ENCODE assay signal across 8 cellular contexts in genomic region chr2:232523682-232524597, GRCh38. TPM values are rescaled to one million over a fixed set of nuclear protein-coding genes. Genes with fewer than 3 reads are reported as not detected.
DNase-seq lines count a peak whose midpoint lies in the region; ATAC-seq and TF ChIP-seq lines count a peak whose summit lies in the region.

No MANE protein-coding gene starts in this region.

- peak overlapping the region; percentile 49 for H3K4me3 ChIP-seq in HUES64 (ENCODE audit: low read length)
- peak overlapping the region; percentile 13 for H3K4me3 ChIP-seq in fibroblast of the aortic adventitia (ENCODE audit: low read depth, low read length)
- H3K4me3 ChIP-seq in parathyroid adenoma (ENCODE audit: low read depth, low read length): no peak overlapping the region
- peak overlapping the region in 2 of 4 donors; percentile 34 to 55 for H3K4me3 ChIP-seq in esophagus squamous epithelium

- 2% methylated on average over 75 of the region's 75 CpGs for WGBS in HUES64
- WGBS in esophagus squamous epithelium, 2 donors: 20% methylated on average over 5 of the region's 75 CpGs; no CpG with 5 or more reads in 1 of the 2 donors

- no peaks in the 10 kb centered on the region for H3K9me3 ChIP-seq in HUES64 (ENCODE audit: insufficient read depth, low read depth, low read length)
- H3K9me3 ChIP-seq in parathyroid adenoma (ENCODE audit: control insufficient read depth, low read length): no peaks in the 10 kb centered on the region
- H3K9me3 ChIP-seq in esophagus squamous epithelium: no peaks in the 10 kb centered on the region

- intact Hi-C loops in esophagus squamous epithelium (cut with DNase I): loop anchor here (5.0 kb wide), 1 partner anchor 77 kb away; no protein-coding TSS in a partner anchor

- no peak for TF ChIP-seq POLR2A in esophagus squamous epithelium (IDR thresholded peaks at IDR 0.05)

- H2AFZ ChIP-seq in parathyroid adenoma: peak overlapping the region; percentile 38

- no peaks in the 10 kb centered on the region for H3K36me3 ChIP-seq in HUES64 (ENCODE audit: insufficient read depth, low read length)
- no peaks in the 10 kb centered on the region for H3K36me3 ChIP-seq in parathyroid adenoma (ENCODE audit: control insufficient read depth, insufficient read depth, low read length)
- H3K36me3 ChIP-seq in esophagus squamous epithelium: no peaks in the 10 kb centered on the region

- DNase-seq in COLO668 (lab: John Stamatoyannopoulos, UW; ENCODE audit: unreplicated experiment): peak; percentile 40
- DNase-seq in UCSD-AML1 (lab: John Stamatoyannopoulos, UW; ENCODE audit: unreplicated experiment): peak; percentile 52
- DNase-seq in fibroblast of the aortic adventitia (ENCODE audit: low read depth): peak; percentile 14
- DNase-seq in esophagus squamous epithelium (lab: John Stamatoyannopoulos, UW): no peak

- H3K27ac ChIP-seq in HUES64 (ENCODE audit: low read depth, low read length) (no peak overlapping the region), parathyroid adenoma (no peak overlapping the region), esophagus squamous epithelium (no peak overlapping the region)

- H3K4me1 ChIP-seq in HUES64 (ENCODE audit: insufficient read depth, low read length) (peaks cover 3% of the 10 kb centered on the region), parathyroid adenoma (no peaks in the 10 kb centered on the region), esophagus squamous epithelium (peaks cover 17 to 39% (median 26%) of the 10 kb centered on the region in 3 donors)

- H3K9ac ChIP-seq in HUES64 (ENCODE audit: low read depth, low read length): no peak overlapping the region
- H3K9ac ChIP-seq in parathyroid adenoma: no peak overlapping the region

- no peak for ATAC-seq in HG02970 (IDR thresholded peaks at IDR 0.05; ENCODE audit: low FRiP score, unreplicated experiment)
- ATAC-seq in GM21619 (IDR thresholded peaks at IDR 0.05; ENCODE audit: unreplicated experiment): no peak

- no peak for TF ChIP-seq CTCF in fibroblast of the aortic adventitia (IDR thresholded peaks at IDR 0.05; ENCODE audit: insufficient read depth, low read length)
- no peak for TF ChIP-seq CTCF in parathyroid adenoma (IDR thresholded peaks at IDR 0.05)
- no peak for TF ChIP-seq CTCF in esophagus squamous epithelium (IDR thresholded peaks at IDR 0.05)

- peak overlapping the region; percentile 22 for H3K4me2 ChIP-seq in parathyroid adenoma (ENCODE audit: low read length)

- peaks cover 64% of the 10 kb centered on the region for H3K27me3 ChIP-seq in HUES64 (ENCODE audit: insufficient read depth, low read length)
- H3K27me3 ChIP-seq in parathyroid adenoma (ENCODE audit: control insufficient read depth, insufficient read depth, low read length): peaks cover 3% of the 10 kb centered on the region
- peaks cover 19 to 98% (median 23%) of the 10 kb centered on the region in 4 donors for H3K27me3 ChIP-seq in esophagus squamous epithelium

- no peaks in the 10 kb centered on the region for H3K79me2 ChIP-seq in parathyroid adenoma

RNA-seq across cellular contexts. Expression of gene CHRND, which starts 2.0 kb away (rescaled TPM):
- polyA plus RNA-seq in HUES64 (2013, experiment 1 of 2): 0.05 TPM
- 0.19 TPM for polyA plus RNA-seq in HUES64 (2013, experiment 2 of 2)
- total RNA-seq in fibroblast of the aortic adventitia (ENCODE audit: low replicate concordance) (not detected in 2 replicates), esophagus squamous epithelium (not detected)

RNA-seq across cellular contexts. Expression of gene PRSS56, which starts 3.8 kb away (rescaled TPM):
- 0.10 TPM for polyA plus RNA-seq in HUES64 (2013, experiment 1 of 2)
- polyA plus RNA-seq in HUES64 (2013, experiment 2 of 2): not detected
- total RNA-seq in fibroblast of the aortic adventitia (ENCODE audit: low replicate concordance): not detected in 2 replicates
- total RNA-seq in esophagus squamous epithelium: not detected

RNA-seq across cellular contexts. Expression of gene CHRNG, which starts 15.6 kb away (rescaled TPM):
- polyA plus RNA-seq in HUES64 (2013, experiment 1 of 2): not detected
- polyA plus RNA-seq in HUES64 (2013, experiment 2 of 2): not detected
- not detected in 2 replicates for total RNA-seq in fibroblast of the aortic adventitia (ENCODE audit: low replicate concordance)
- total RNA-seq in esophagus squamous epithelium: not detected

RNA-seq across cellular contexts. Expression of gene TIGD1, which starts 26.4 kb away (rescaled TPM):
- 4.6 TPM for polyA plus RNA-seq in HUES64 (2013, experiment 1 of 2)
- 4.8 TPM for polyA plus RNA-seq in HUES64 (2013, experiment 2 of 2)
- total RNA-seq in fibroblast of the aortic adventitia (ENCODE audit: low replicate concordance) (3.3 and 7.8 TPM in 2 replicates), esophagus squamous epithelium (1 to 10 TPM; 1.2 to 7.1 (median 3.2) TPM)

RNA-seq across cellular contexts. Expression of gene EIF4E2, which starts 26.5 kb away (rescaled TPM):
- 85.0 TPM for polyA plus RNA-seq in HUES64 (2013, experiment 1 of 2)
- polyA plus RNA-seq in HUES64 (2013, experiment 2 of 2): 104 TPM
- total RNA-seq in fibroblast of the aortic adventitia (ENCODE audit: low replicate concordance) (49.1 and 72.6 TPM in 2 replicates), esophagus squamous epithelium (10 to 100 TPM; 34.7 to 81.3 (median 58.0) TPM)
